Comparison of ENCODE assay signal across 21 cellular contexts in the genomic region with DNA sequence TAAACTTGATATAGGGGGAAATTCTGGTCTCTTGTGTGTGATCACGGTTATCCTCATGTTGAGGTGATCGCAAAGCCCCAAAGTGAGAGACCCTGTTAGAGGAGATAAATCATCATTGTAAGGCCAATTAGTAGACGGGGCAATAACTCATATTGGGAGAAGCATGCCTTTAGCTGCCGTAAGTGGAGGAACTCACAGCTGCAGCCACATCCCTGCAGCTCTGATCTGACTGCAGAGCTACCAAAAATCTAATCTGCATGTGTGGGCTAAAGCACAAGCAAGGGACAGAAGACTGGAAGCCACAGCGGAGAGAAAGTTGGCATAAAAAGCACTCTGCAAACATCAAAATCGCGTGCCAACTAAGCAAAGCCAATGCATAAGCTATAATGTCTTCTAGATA.
DNase-seq lines count a peak whose midpoint lies in the region; ATAC-seq and TF ChIP-seq lines count a peak whose summit lies in the region.
"Had no signal": no experiment of that assay in that cellular context is flagged by ENCODE, and none has a peak within 500 bp of the region (broad histone marks: within the 10 kb centered on the region; RNA-seq: fewer than 3 reads in every experiment).

No MANE protein-coding gene starts in this region.

- H3K79me1 ChIP-seq in IMR-90 (ENCODE audit: low read depth in 1 of 2, low read length in 2 of 2): no peaks in the 10 kb centered on the region

- H3K4me3 ChIP-seq in IMR-90 (ENCODE audit: insufficient read depth, low read depth, low read length) (no peak overlapping the region), endodermal cell (ENCODE audit: low read length) (no peak overlapping the region), upper lobe of right lung (no peak overlapping the region), right lobe of liver (no peak overlapping the region)
- H3K4me3 ChIP-seq: mucosa of descending colon, testis had no signal

- H3K9me3 Mint-ChIP-seq in endodermal cell (peaks cover 17% of the 10 kb centered on the region), nephron progenitor cell (peaks cover 6% of the 10 kb centered on the region)
- peaks cover 7% of the 10 kb centered on the region for H3K9me3 Mint-ChIP-seq in activated T-helper 2 cell treated with anti-CD3 and anti-CD28 coated beads, Interferon-gamma antibody, Interleukin-2, Interleukin-4, amounts not matched to agents 10 μg/mL and 5 μg/mL and 100 μg/mL, durations not matched to agents 14 hours and 24 hours and 36 hours

- no peak overlapping the region for H3K4ac ChIP-seq in IMR-90 (ENCODE audit: low read depth, low read length)

- intact Hi-C loops in IMR-90 (cut with micrococcal nuclease): no loop called here
- intact Hi-C loops in activated T-helper 2 cell treated with anti-CD3 and anti-CD28 coated beads, Interferon-gamma antibody, Interleukin-2, Interleukin-4, amounts not matched to agents 10 μg/mL and 5 μg/mL and 100 μg/mL, durations not matched to agents 14 hours and 24 hours and 36 hours (cut with micrococcal nuclease): no loop called here
- intact Hi-C loops in upper lobe of right lung (cut with DNase I): no loop called here
- intact Hi-C loops in right lobe of liver (cut with DNase I): no loop called here

- H3K9me1 ChIP-seq in IMR-90 (ENCODE audit: insufficient read depth, low read length): no peaks in the 10 kb centered on the region

- no peak overlapping the region for H2AK9ac ChIP-seq in IMR-90 (replicated peaks; ENCODE audit: low read depth, low read length, poor library complexity)

- no peak for TF ChIP-seq RAD21 in IMR-90 (IDR thresholded peaks at IDR 0.05; ENCODE audit: low read length)

- TF ChIP-seq POLR2A in IMR-90 (IDR thresholded peaks at IDR 0.05; ENCODE audit: low read depth, low read length) (no peak), right lobe of liver (IDR thresholded peaks at IDR 0.05) (no peak)

- H2BK5ac ChIP-seq in IMR-90 (ENCODE audit: low read depth, low read length, poor library complexity, severe bottlenecking): peak overlapping the region; percentile 35

- WGBS in IMR-90 (ENCODE audit: extremely low coverage in 2 of 2, insufficient read length in 1 of 2), 2 experiments: 20% methylated on average over 1 of the region's 7 CpGs; no CpG with 5 or more reads in 1 of the 2 experiments
- WGBS in endodermal cell (ENCODE audit: insufficient coverage in 1 of 2, insufficient read length in 1 of 2), 2 experiments: 88 to 97% methylated on average over 7 of the region's 7 CpGs
- 82% methylated on average over 7 of the region's 7 CpGs for WGBS in right lobe of liver (ENCODE audit: insufficient coverage, low coverage, low lambda C conversion rate, missing lambda C conversion rate)

- 0 out of 2 replicates have a peak overlapping the region, but pooled peaks have one; percentile 20 for H2BK120ac ChIP-seq in IMR-90 (ENCODE audit: low read depth, low read length)

- peak overlapping the region; percentile 28 for H2AFZ ChIP-seq in IMR-90 (replicated peaks; ENCODE audit: low read length, poor library complexity)

- H3K27ac Mint-ChIP-seq in endodermal cell (no peak overlapping the region), nephron progenitor cell (peak overlapping the region; percentile 73)
- no peak overlapping the region for H3K27ac Mint-ChIP-seq in activated T-helper 2 cell treated with anti-CD3 and anti-CD28 coated beads, Interferon-gamma antibody, Interleukin-2, Interleukin-4, amounts not matched to agents 10 μg/mL and 5 μg/mL and 100 μg/mL, durations not matched to agents 14 hours and 24 hours and 36 hours
- H3K27ac Mint-ChIP-seq: activated CD4-positive, alpha-beta memory T cell treated with anti-CD3 and anti-CD28 coated beads, Interleukin-2, amount 10 ng/mL, durations not matched to agents 7 days and 5 days; stimulated activated naive B cell treated with anti-CD40 and anti-IgM and Interleukin-4, amounts not matched to agents 10 μg/mL and 1 μg/mL and 100 μg/mL, for 72 hours had no signal

- no peak overlapping the region for H2BK15ac ChIP-seq in IMR-90 (ENCODE audit: low read depth, low read length)

- peak overlapping the region; percentile 83; the same call in 1 of the 2 replicates for H3K18ac ChIP-seq in IMR-90 (ENCODE audit: low read depth, low read length)

- no peaks in the 10 kb centered on the region for H4K20me1 ChIP-seq in IMR-90 (ENCODE audit: insufficient read depth, low read length)

- H3K14ac ChIP-seq in IMR-90 (replicated peaks; ENCODE audit: low read depth, low read length): no peak overlapping the region

- H3K4me1 ChIP-seq in IMR-90 (ENCODE audit: control insufficient read depth, insufficient read depth, low read length): peaks cover 5% of the 10 kb centered on the region; the same call in 1 of the 2 replicates
- H3K4me1 ChIP-seq in endodermal cell (ENCODE audit: control insufficient read depth, insufficient read depth, low read length): peaks cover 9% of the 10 kb centered on the region
- no peaks in the 10 kb centered on the region for H3K4me1 ChIP-seq in upper lobe of right lung
- H3K4me1 ChIP-seq in right lobe of liver: no peaks in the 10 kb centered on the region

- H3K27me3 Mint-ChIP-seq in endodermal cell (ENCODE audit: insufficient read depth) (no peaks in the 10 kb centered on the region), nephron progenitor cell (ENCODE audit: low read depth, poor library complexity) (no peaks in the 10 kb centered on the region)
- peaks cover 13% of the 10 kb centered on the region for H3K27me3 Mint-ChIP-seq in activated T-helper 2 cell treated with anti-CD3 and anti-CD28 coated beads, Interferon-gamma antibody, Interleukin-2, Interleukin-4, amounts not matched to agents 10 μg/mL and 5 μg/mL and 100 μg/mL, durations not matched to agents 14 hours and 24 hours and 36 hours (ENCODE audit: low read depth)
- H3K27me3 Mint-ChIP-seq: stimulated activated naive B cell treated with anti-CD40 and anti-IgM and Interleukin-4, amounts not matched to agents 10 μg/mL and 1 μg/mL and 100 μg/mL, for 72 hours had no signal

- dilution Hi-C loops in IMR-90 (cut with HindIII; ENCODE audit: low sequenced_read_pairs, unreplicated experiment): no loop called here

- BruUV-seq in IMR-90 (replicated peaks; lab: Mats Ljungman, UMichigan): no TSS peak

- H4K91ac ChIP-seq in IMR-90 (ENCODE audit: insufficient read depth, low read depth, low read length): no peak overlapping the region

- H2BK20ac ChIP-seq in IMR-90 (ENCODE audit: low read depth, low read length): 0 out of 2 replicates have a peak overlapping the region, but pooled peaks have one; percentile 1

- H3K9me3 ChIP-seq in IMR-90 (ENCODE audit: control insufficient read depth, insufficient read depth, low read length) (no peaks in the 10 kb centered on the region), endodermal cell (ENCODE audit: control insufficient read depth, low read length) (peaks cover 9% of the 10 kb centered on the region), upper lobe of right lung (no peaks in the 10 kb centered on the region), right lobe of liver (no peaks in the 10 kb centered on the region)
- H3K9me3 ChIP-seq: mucosa of descending colon, neutrophil, testis had no signal

- H3K9ac ChIP-seq in IMR-90 (ENCODE audit: low read depth, low read length) (no peak overlapping the region), endodermal cell (ENCODE audit: extremely low read depth, low read length, poor library complexity, severe bottlenecking) (no peak overlapping the region)

- POLR2A ChIA-PET in IMR-90 (lab: Charles Lee; ENCODE audit: unreplicated experiment): no interaction called here

- no peaks in the 10 kb centered on the region for H3K36me3 ChIP-seq in IMR-90 (ENCODE audit: control insufficient read depth, insufficient read depth, low read length)
- no peaks in the 10 kb centered on the region for H3K36me3 ChIP-seq in endodermal cell (ENCODE audit: control insufficient read depth, insufficient read depth, low read length)
- H3K36me3 ChIP-seq in upper lobe of right lung: no peaks in the 10 kb centered on the region
- H3K36me3 ChIP-seq in right lobe of liver: no peaks in the 10 kb centered on the region
- H3K36me3 ChIP-seq: neutrophil had no signal

- H3K56ac ChIP-seq in IMR-90 (ENCODE audit: extremely low read depth, insufficient read depth, low read length): no peak overlapping the region

- no peak for DNase-seq in IMR-90
- peak; percentile 68 for DNase-seq in NCI-H82 (lab: John Stamatoyannopoulos, UW)
- DNase-seq in endodermal cell: no peak
- DNase-seq in nephron progenitor cell: no peak
- no peak for DNase-seq in activated T-helper 2 cell treated with anti-CD3 and anti-CD28 coated beads, Interferon-gamma antibody, Interleukin-2, Interleukin-4, amounts not matched to agents 10 μg/mL and 5 μg/mL and 100 μg/mL, durations not matched to agents 14 hours and 24 hours and 36 hours (ENCODE audit: low spot score)
- DNase-seq in upper lobe of right lung: no peak
- DNase-seq in right lobe of liver: no peak
- DNase-seq: activated CD4-positive, alpha-beta memory T cell treated with anti-CD3 and anti-CD28 coated beads, Interleukin-2, amount 10 ng/mL, durations not matched to agents 7 days and 5 days; activated CD4-positive, CD25-positive, alpha-beta regulatory T cell; cortex of kidney; HCEC 1CT; KBM-7; mucosa of descending colon; RPMI8226; small intestine; stimulated activated naive B cell treated with anti-CD40 and anti-IgM and Interleukin-4, amounts not matched to agents 10 μg/mL and 1 μg/mL and 100 μg/mL, for 72 hours; T-helper 9 cell; testis had no signal

- H3K23ac ChIP-seq in IMR-90 (ENCODE audit: low read depth, low read length): no peak overlapping the region

- H4K5ac ChIP-seq in IMR-90 (ENCODE audit: low read depth, low read length): peak overlapping the region; percentile 60

- no peak overlapping the region for H3K4me2 ChIP-seq in IMR-90 (ENCODE audit: low read depth, low read length)

- H3K4me3 Mint-ChIP-seq in endodermal cell (no peak overlapping the region), nephron progenitor cell (peak overlapping the region; percentile 43)
- no peak overlapping the region for H3K4me3 Mint-ChIP-seq in activated T-helper 2 cell treated with anti-CD3 and anti-CD28 coated beads, Interferon-gamma antibody, Interleukin-2, Interleukin-4, amounts not matched to agents 10 μg/mL and 5 μg/mL and 100 μg/mL, durations not matched to agents 14 hours and 24 hours and 36 hours (ENCODE audit: low read depth)
- H3K4me3 Mint-ChIP-seq: activated CD4-positive, alpha-beta memory T cell treated with anti-CD3 and anti-CD28 coated beads, Interleukin-2, amount 10 ng/mL, durations not matched to agents 7 days and 5 days; stimulated activated naive B cell treated with anti-CD40 and anti-IgM and Interleukin-4, amounts not matched to agents 10 μg/mL and 1 μg/mL and 100 μg/mL, for 72 hours had no signal

- peak overlapping the region in 1 of 2 experiments; percentile 36; a peak in 1 of 4 replicates for H4K8ac ChIP-seq in IMR-90 (ENCODE audit: low read depth in 2 of 2, low read length in 2 of 2)

- no peak for ATAC-seq in IMR-90 (ENCODE audit: low read depth)
- no peak for ATAC-seq in upper lobe of right lung
- ATAC-seq in HG03045 (IDR thresholded peaks at IDR 0.05; ENCODE audit: unreplicated experiment): no peak
- no peak for ATAC-seq in right lobe of liver
- ATAC-seq: left lobe of liver; mucosa of descending colon; stimulated activated naive B cell treated with anti-CD40 and anti-IgM and Interleukin-4, amounts not matched to agents 10 μg/mL and 1 μg/mL and 100 μg/mL, for 72 hours had no signal

- peaks cover 21% of the 10 kb centered on the region for H3K4me1 Mint-ChIP-seq in endodermal cell
- H3K4me1 Mint-ChIP-seq in nephron progenitor cell: peaks cover 41% of the 10 kb centered on the region
- H3K4me1 Mint-ChIP-seq in activated T-helper 2 cell treated with anti-CD3 and anti-CD28 coated beads, Interferon-gamma antibody, Interleukin-2, Interleukin-4, amounts not matched to agents 10 μg/mL and 5 μg/mL and 100 μg/mL, durations not matched to agents 14 hours and 24 hours and 36 hours (ENCODE audit: low read depth): no peaks in the 10 kb centered on the region
- H3K4me1 Mint-ChIP-seq: activated CD4-positive, alpha-beta memory T cell treated with anti-CD3 and anti-CD28 coated beads, Interleukin-2, amount 10 ng/mL, durations not matched to agents 7 days and 5 days had no signal

- H3K27me3 ChIP-seq in IMR-90 (ENCODE audit: control insufficient read depth, insufficient read depth, low read length) (no peaks in the 10 kb centered on the region), endodermal cell (ENCODE audit: control insufficient read depth, insufficient read depth, low read length, poor library complexity, severe bottlenecking) (no peaks in the 10 kb centered on the region), upper lobe of right lung (no peaks in the 10 kb centered on the region), right lobe of liver (no peaks in the 10 kb centered on the region)
- H3K27me3 ChIP-seq: neutrophil, testis had no signal

- in situ Hi-C loops in IMR-90 (cut with MboI; ENCODE audit: low sequenced_read_pairs): no loop called here

- CTCF ChIA-PET in IMR-90 (lab: Yijun Ruan, JAX): no interaction called here

- TF ChIP-seq CTCF in IMR-90 (conservative IDR thresholded peaks at IDR 0.05; ENCODE audit: low read depth, low read length): no peak
- TF ChIP-seq CTCF in endodermal cell (conservative IDR thresholded peaks at IDR 0.05): no peak
- no peak for TF ChIP-seq CTCF in nephron progenitor cell (IDR thresholded peaks at IDR 0.05)
- no peak for TF ChIP-seq CTCF in upper lobe of right lung (IDR thresholded peaks at IDR 0.05)
- TF ChIP-seq CTCF in right lobe of liver (IDR thresholded peaks at IDR 0.05): no peak

- H2AK5ac ChIP-seq in IMR-90 (ENCODE audit: low read depth, low read length): no peak overlapping the region

- H3K36me3 Mint-ChIP-seq in endodermal cell (ENCODE audit: low read depth): peaks cover 4% of the 10 kb centered on the region
- H3K36me3 Mint-ChIP-seq in nephron progenitor cell (ENCODE audit: low read depth): no peaks in the 10 kb centered on the region
- H3K36me3 Mint-ChIP-seq in activated T-helper 2 cell treated with anti-CD3 and anti-CD28 coated beads, Interferon-gamma antibody, Interleukin-2, Interleukin-4, amounts not matched to agents 10 μg/mL and 5 μg/mL and 100 μg/mL, durations not matched to agents 14 hours and 24 hours and 36 hours (ENCODE audit: low read depth): no peaks in the 10 kb centered on the region

- H3K27ac ChIP-seq in IMR-90 (ENCODE audit: insufficient read depth, low read length) (no peak overlapping the region), endodermal cell (ENCODE audit: low read depth, low read length) (peak overlapping the region; percentile 7), upper lobe of right lung (no peak overlapping the region), right lobe of liver (no peak overlapping the region)
- H3K27ac ChIP-seq: neutrophil, testis had no signal
